Comparison of ENCODE assay signal across 20 cellular contexts in genomic region chr19:39928357-39928725, GRCh38. TPM values are rescaled to one million over a fixed set of nuclear protein-coding genes. Genes with fewer than 3 reads are reported as not detected.
DNase-seq lines count a peak whose midpoint lies in the region; ATAC-seq and TF ChIP-seq lines count a peak whose summit lies in the region.
"Had no signal": no experiment of that assay in that cellular context is flagged by ENCODE, and none has a peak within 500 bp of the region (broad histone marks: within the 10 kb centered on the region; RNA-seq: fewer than 3 reads in every experiment).

No MANE protein-coding gene starts in this region.

- H3K4me1 ChIP-seq in lower lobe of right lung, result no peaks in the 10 kb centered on the region

- peaks cover 8% of the 10 kb centered on the region for H3K27me3 ChIP-seq in lower lobe of right lung (ENCODE audit: low read depth)

- POLR2A ChIA-PET in activated CD4-positive, alpha-beta T cell treated with anti-CD3 and anti-CD28 coated beads, Interleukin-2, amount 10 ng/mL, durations not matched to agents 7 days and 5 days (lab: Charles Lee), result interaction anchor here (0.7 kb wide), 2 partner anchors 42 to 527 kb away, joined by 4 read pairs; no protein-coding TSS in a partner anchor

- DNase-seq in activated CD4-positive, alpha-beta T cell treated with anti-CD3 and anti-CD28 coated beads, Interleukin-2, amount 10 ng/mL, durations not matched to agents 7 days and 5 days, result no peak
- DNase-seq in activated CD4-positive, alpha-beta T cell treated with anti-CD3 and anti-CD28 coated beads for 48 hours, result no peak
- no peak for DNase-seq in activated T-cell treated with anti-CD3 and anti-CD28 coated beads, Interleukin-2, amount 50 U/mL, for 72 hours
- DNase-seq in activated T-cell treated with anti-CD3 and anti-CD28 coated beads for 4 hours (no peak), lower lobe of right lung (no peak), NCI-H345 treated with DMSO at 0.1 percent for 48 hours (lab: John Stamatoyannopoulos, UW; ENCODE audit: unreplicated experiment) (no peak)
- no peak for DNase-seq in stimulated activated naive CD8-positive, alpha-beta T cell treated with anti-CD3 and anti-CD28 coated beads, Interleukin-15, amount 100 ng/mL, for 72 hours
- DNase-seq in stimulated activated naive CD8-positive, alpha-beta T cell treated with anti-CD3 and anti-CD28 coated beads, Interleukin-15, Interleukin-2, amounts not matched to agents 100 U/mL and 50 U/mL, for 24 hours, result no peak
- DNase-seq: IMR-90, KG1, MM.1S, NCI-H1048, NCI-H1417, NCI-H1694, NCI-H2029 treated with DMSO at 0.1 percent for 48 hours, NCI-H526 treated with DMSO at 0.1 percent for 48 hours, PC-9 had no signal

- H3K9me3 ChIP-seq in lower lobe of right lung, result no peaks in the 10 kb centered on the region

- H3K27me3 Mint-ChIP-seq in activated CD4-positive, alpha-beta T cell treated with anti-CD3 and anti-CD28 coated beads, Interleukin-2, amount 10 ng/mL, durations not matched to agents 7 days and 5 days, result no peaks in the 10 kb centered on the region
- H3K27me3 Mint-ChIP-seq in activated T-cell treated with anti-CD3 and anti-CD28 coated beads, Interleukin-2, amount 50 U/mL, for 72 hours (ENCODE audit: low read depth), result no peaks in the 10 kb centered on the region
- H3K27me3 Mint-ChIP-seq in stimulated activated naive CD8-positive, alpha-beta T cell treated with anti-CD3 and anti-CD28 coated beads, Interleukin-15, amount 100 ng/mL, for 72 hours, result no peaks in the 10 kb centered on the region

- no peaks in the 10 kb centered on the region for H3K36me3 ChIP-seq in lower lobe of right lung

- no peak overlapping the region for H3K4me3 ChIP-seq in lower lobe of right lung
- H3K4me3 ChIP-seq: PC-9 had no signal

- TF ChIP-seq CTCF in lower lobe of right lung (IDR thresholded peaks at IDR 0.05), result no peak

- peak overlapping the region; percentile 31 for H3K27ac Mint-ChIP-seq in activated CD4-positive, alpha-beta T cell treated with anti-CD3 and anti-CD28 coated beads, Interleukin-2, amount 10 ng/mL, durations not matched to agents 7 days and 5 days
- H3K27ac Mint-ChIP-seq in activated T-cell treated with anti-CD3 and anti-CD28 coated beads, Interleukin-2, amount 50 U/mL, for 72 hours, result peak overlapping the region; percentile 96
- peak overlapping the region; percentile 91 to 97 for H3K27ac Mint-ChIP-seq in stimulated activated naive CD8-positive, alpha-beta T cell treated with anti-CD3 and anti-CD28 coated beads, Interleukin-15, amount 100 ng/mL, for 72 hours

- intact Hi-C loops in lower lobe of right lung (cut with DNase I), result no loop called here

- no peak overlapping the region for H3K4me3 Mint-ChIP-seq in activated CD4-positive, alpha-beta T cell treated with anti-CD3 and anti-CD28 coated beads, Interleukin-2, amount 10 ng/mL, durations not matched to agents 7 days and 5 days
- peak overlapping the region in 1 of 2 donors; percentile 76 for H3K4me3 Mint-ChIP-seq in activated T-cell treated with anti-CD3 and anti-CD28 coated beads, Interleukin-2, amount 50 U/mL, for 72 hours
- H3K4me3 Mint-ChIP-seq in stimulated activated naive CD8-positive, alpha-beta T cell treated with anti-CD3 and anti-CD28 coated beads, Interleukin-15, amount 100 ng/mL, for 72 hours, result peak overlapping the region; percentile 13 to 55

- peaks cover 1% of the 10 kb centered on the region for H3K36me3 Mint-ChIP-seq in activated CD4-positive, alpha-beta T cell treated with anti-CD3 and anti-CD28 coated beads, Interleukin-2, amount 10 ng/mL, durations not matched to agents 7 days and 5 days (ENCODE audit: low read depth)
- H3K36me3 Mint-ChIP-seq in activated T-cell treated with anti-CD3 and anti-CD28 coated beads, Interleukin-2, amount 50 U/mL, for 72 hours (ENCODE audit: insufficient read depth in 2 of 2), result no peaks in the 10 kb centered on the region

- CTCF ChIA-PET in activated CD4-positive, alpha-beta T cell treated with anti-CD3 and anti-CD28 coated beads, Interleukin-2, amount 10 ng/mL, durations not matched to agents 7 days and 5 days (lab: Charles Lee), result interaction anchor here (0.6 kb wide), 1 partner anchor 335 kb away, joined by 4 read pairs; no protein-coding TSS in a partner anchor

- peaks cover 5% of the 10 kb centered on the region for H3K4me1 Mint-ChIP-seq in activated CD4-positive, alpha-beta T cell treated with anti-CD3 and anti-CD28 coated beads, Interleukin-2, amount 10 ng/mL, durations not matched to agents 7 days and 5 days
- H3K4me1 Mint-ChIP-seq in activated T-cell treated with anti-CD3 and anti-CD28 coated beads, Interleukin-2, amount 50 U/mL, for 72 hours (ENCODE audit: low read depth), result peaks cover 10% of the 10 kb centered on the region
- peaks cover 58% of the 10 kb centered on the region for H3K4me1 Mint-ChIP-seq in stimulated activated naive CD8-positive, alpha-beta T cell treated with anti-CD3 and anti-CD28 coated beads, Interleukin-15, amount 100 ng/mL, for 72 hours

- ATAC-seq in activated T-cell treated with anti-CD3 and anti-CD28 coated beads, Interleukin-2, amount 50 U/mL, for 72 hours (replicated peaks in 1 of 2), result no peak
- ATAC-seq in stimulated activated naive CD8-positive, alpha-beta T cell treated with anti-CD3 and anti-CD28 coated beads, Interleukin-15, amount 100 ng/mL, for 72 hours, result no peak
- ATAC-seq in stimulated activated naive CD8-positive, alpha-beta T cell treated with anti-CD3 and anti-CD28 coated beads, Interleukin-15, Interleukin-2, amounts not matched to agents 100 U/mL and 50 U/mL, for 24 hours, result no peak
- no peak for ATAC-seq in lower lobe of right lung
- ATAC-seq: HCT116, Right ventricle myocardium inferior had no signal

- H3K9me3 Mint-ChIP-seq in activated CD4-positive, alpha-beta T cell treated with anti-CD3 and anti-CD28 coated beads, Interleukin-2, amount 10 ng/mL, durations not matched to agents 7 days and 5 days, result peaks cover 3% of the 10 kb centered on the region
- no peaks in the 10 kb centered on the region for H3K9me3 Mint-ChIP-seq in activated T-cell treated with anti-CD3 and anti-CD28 coated beads, Interleukin-2, amount 50 U/mL, for 72 hours
- peaks cover 5 to 9% of the 10 kb centered on the region in 2 donors for H3K9me3 Mint-ChIP-seq in stimulated activated naive CD8-positive, alpha-beta T cell treated with anti-CD3 and anti-CD28 coated beads, Interleukin-15, amount 100 ng/mL, for 72 hours

- no peak overlapping the region for H3K27ac ChIP-seq in lower lobe of right lung
- H3K27ac ChIP-seq: PC-9 had no signal

RNA-seq across cellular contexts. Expression of gene FCGBP, which starts 6.1 kb away (rescaled TPM):
- 1 to 10 TPM; 7.1 TPM for total RNA-seq in activated CD4-positive, alpha-beta T cell treated with anti-CD3 and anti-CD28 coated beads, Interleukin-2, amount 10 ng/mL, durations not matched to agents 7 days and 5 days
- total RNA-seq in activated T-cell treated with anti-CD3 and anti-CD28 coated beads, Interleukin-2, amount 50 U/mL, for 72 hours, result 10 to 100 TPM in 1 of 2 donors, 1 to 10 TPM in 1; 7.2 to 13.4 TPM
- total RNA-seq in lower lobe of right lung, result 95.3 TPM
- total RNA-seq: A172 had no signal

RNA-seq across cellular contexts. Expression of gene PSMC4, which starts 42.6 kb away (rescaled TPM):
- total RNA-seq in activated CD4-positive, alpha-beta T cell treated with anti-CD3 and anti-CD28 coated beads, Interleukin-2, amount 10 ng/mL, durations not matched to agents 7 days and 5 days, result 100 to 1,000 TPM; 108 to 122 TPM
- total RNA-seq in activated T-cell treated with anti-CD3 and anti-CD28 coated beads, Interleukin-2, amount 50 U/mL, for 72 hours, result 100 to 1,000 TPM; 101 to 114 TPM
- 57.3 TPM for total RNA-seq in lower lobe of right lung

Comparison
In these comparisons a context has a peak if more than half of its experiments do, and no peak if none do; other contexts are left out.
1. H3K27ac Mint-ChIP-seq: peak in every context shown above with its lines; median percentile 96 in activated T-cell treated with anti-CD3 and anti-CD28 coated beads, Interleukin-2, amount 50 U/mL, for 72 hours; 94 in stimulated activated naive CD8-positive, alpha-beta T cell treated with anti-CD3 and anti-CD28 coated beads, Interleukin-15, amount 100 ng/mL, for 72 hours; 31 in activated CD4-positive, alpha-beta T cell treated with anti-CD3 and anti-CD28 coated beads, Interleukin-2, amount 10 ng/mL, durations not matched to agents 7 days and 5 days.